ENCODE assay signal across 8 cellular contexts in the genomic region with DNA sequence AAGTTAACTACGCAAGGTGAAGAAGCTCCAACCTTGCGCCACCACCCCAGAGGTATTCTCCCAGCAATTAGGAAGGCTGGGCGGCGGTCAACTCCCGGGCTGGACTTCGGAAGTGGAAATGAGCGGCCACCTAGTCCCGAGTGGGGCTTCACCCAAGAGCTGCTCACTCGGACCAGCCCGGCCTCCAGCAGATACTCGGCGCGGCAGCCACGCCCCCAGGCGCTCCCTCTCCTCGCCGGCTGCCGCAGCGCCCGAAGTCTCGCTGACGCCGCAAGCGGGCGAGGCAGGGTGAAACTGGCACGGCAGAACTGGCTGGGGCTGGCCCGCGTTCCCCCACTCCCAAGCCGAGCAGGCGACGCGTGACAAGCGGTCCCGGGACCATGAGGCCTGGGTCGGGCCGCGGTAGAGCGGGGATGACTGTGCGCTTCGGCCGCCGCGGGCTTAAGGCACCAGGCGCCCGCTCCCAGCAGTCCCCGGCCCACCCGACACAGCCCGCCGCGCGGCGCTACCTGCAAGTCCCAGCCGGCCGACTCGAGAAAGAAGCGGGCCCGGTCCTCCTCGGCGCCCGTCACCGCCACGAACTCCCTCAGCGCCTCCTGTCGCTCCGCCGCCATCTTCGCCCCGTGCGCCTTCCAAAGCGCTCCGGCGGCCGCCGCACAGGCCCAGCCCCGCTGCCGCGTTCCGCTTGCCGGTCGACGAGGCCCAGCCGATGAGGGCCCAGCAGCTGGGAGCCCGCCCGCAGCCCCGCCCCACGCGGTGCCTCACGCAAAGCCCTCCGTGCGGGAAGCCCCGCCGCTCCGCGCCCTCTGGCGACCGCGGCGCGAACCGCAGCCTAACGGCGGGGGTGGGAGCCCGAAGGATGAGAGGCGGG. TPM values are rescaled to one million over a fixed set of nuclear protein-coding genes. Genes with fewer than 3 reads are reported as not detected.
DNase-seq lines count a peak whose midpoint lies in the region; ATAC-seq and TF ChIP-seq lines count a peak whose summit lies in the region.

NSFL1C (minus strand) TSS at position 639 of the 871 bp plus-strand sequence; CDS start at position 614, 25 bp downstream.

- H3K4me1 ChIP-seq in DOHH2 (ENCODE audit: control insufficient read depth, low read length) (peaks cover 40% of the 10 kb centered on the region), fibroblast of lung (ENCODE audit: control insufficient read depth, extremely low read depth, insufficient read depth, low read length) (peaks cover 8% of the 10 kb centered on the region)

- H3K4me2 ChIP-seq in DOHH2 (ENCODE audit: low read length): peak within 1 kb of the TSS; percentile 85
- peak within 1 kb of the TSS; percentile 36 for H3K4me2 ChIP-seq in fibroblast of lung (ENCODE audit: extremely low read depth, insufficient read depth, low read length)

- TF ChIP-seq CTCF in DOHH2 (IDR thresholded peaks at IDR 0.05; ENCODE audit: low read depth, low read length, poor library complexity, severe bottlenecking) (peak; percentile 85), fibroblast of lung (conservative IDR thresholded peaks at IDR 0.05 in 1 of 2, IDR thresholded peaks at IDR 0.05 in 1 of 2; ENCODE audit: low read depth in 1 of 2, low read length in 2 of 2) (peak; percentile 66 to 68)

- no peaks in the 10 kb centered on the region for H3K27me3 ChIP-seq in DOHH2 (ENCODE audit: control insufficient read depth, low read length)
- H3K27me3 ChIP-seq in fibroblast of lung (ENCODE audit: control insufficient read depth, insufficient read depth, low read length): peaks cover 2% of the 10 kb centered on the region

- no peaks in the 10 kb centered on the region for H3K9me3 ChIP-seq in DOHH2 (ENCODE audit: control insufficient read depth, insufficient read depth, low read length)
- no peaks in the 10 kb centered on the region for H3K9me3 ChIP-seq in fibroblast of lung (ENCODE audit: control insufficient read depth, insufficient read depth, low read depth, low read length)

- H3K27ac Mint-ChIP-seq in activated T-helper 1 cell treated with anti-CD3 and anti-CD28 coated beads, Interleukin-12 subunit alpha, Interleukin-12 subunit beta, Interleukin-2, Interleukin-4 antibody, amounts not matched to agents 30 ng/mL and 10 ng/mL and 1 ng/mL, durations not matched to agents 14 hours and 24 hours and 36 hours: peak within 1 kb of the TSS; percentile 82
- H3K27ac Mint-ChIP-seq in naive thymus-derived CD8-positive, alpha-beta T cell: peak within 1 kb of the TSS; percentile 26 to 93 (median 86)

- H3F3A ChIP-seq in DOHH2 (ENCODE audit: control insufficient read depth, insufficient read depth): 0 out of 2 replicates have a peak, but pooled peaks cover 2% of the 10 kb centered on the region

- peak; percentile 82 to 87 for DNase-seq in Kasumi-1 (lab: John Stamatoyannopoulos, UW)
- DNase-seq in RKO (ENCODE audit: low spot score): peak; percentile 96
- peak; percentile 97 for DNase-seq in activated T-helper 1 cell treated with anti-CD3 and anti-CD28 coated beads, Interleukin-12 subunit alpha, Interleukin-12 subunit beta, Interleukin-2, Interleukin-4 antibody, amounts not matched to agents 30 ng/mL and 10 ng/mL and 1 ng/mL, durations not matched to agents 14 hours and 24 hours and 36 hours (ENCODE audit: low spot score)
- peak; percentile 93 to 94 for DNase-seq in fibroblast of lung (ENCODE audit: low read depth in 2 of 2)
- peak; percentile 94 to 99 (median 98) for DNase-seq in naive thymus-derived CD8-positive, alpha-beta T cell
- DNase-seq in stimulated activated naive CD4-positive, alpha-beta T cell (lab: John Stamatoyannopoulos, UW): peak; percentile 93 to 97 (median 96)

- H3K79me2 ChIP-seq in DOHH2 (ENCODE audit: control insufficient read depth, low read length): peaks cover 45% of the 10 kb centered on the region
- H3K79me2 ChIP-seq in fibroblast of lung (ENCODE audit: control insufficient read depth, insufficient read depth, low read length): peaks cover 31% of the 10 kb centered on the region

- POLR2A ChIA-PET in naive thymus-derived CD8-positive, alpha-beta T cell (lab: Charles Lee): interaction anchor here (0.8 to 1.9 kb wide), 10 partner anchors 16 to 1004 kb away, joined by 3 to 9 read pairs (median 4); partner anchors contain the start of genes FKBP1A, PSMF1 and SNRPB

- peak; percentile 87 for ATAC-seq in GM21825 (IDR thresholded peaks at IDR 0.05; ENCODE audit: unreplicated experiment)
- ATAC-seq in naive thymus-derived CD8-positive, alpha-beta T cell: peak; percentile 94 to 96

- intact Hi-C loops in activated T-helper 1 cell treated with anti-CD3 and anti-CD28 coated beads, Interleukin-12 subunit alpha, Interleukin-12 subunit beta, Interleukin-2, Interleukin-4 antibody, amounts not matched to agents 30 ng/mL and 10 ng/mL and 1 ng/mL, durations not matched to agents 14 hours and 24 hours and 36 hours (cut with micrococcal nuclease): loop anchor here (1.0 to 5.0 kb wide), 11 partner anchors 31 to 1004 kb away; partner anchors contain the start of genes FKBP1A, PSMF1, RAD21L1 and SNRPB

- peak within 1 kb of the TSS; percentile 93 for H3K4me3 ChIP-seq in DOHH2 (ENCODE audit: low read length)
- H3K4me3 ChIP-seq in fibroblast of lung (replicated peaks in 1 of 4; ENCODE audit: control extremely low read depth in 1 of 4, insufficient read depth in 1 of 4, low read depth in 3 of 4, low read length in 4 of 4): peak within 1 kb of the TSS; percentile 84 to 91 (median 88)

- peaks cover 12% of the 10 kb centered on the region for H3K27me3 Mint-ChIP-seq in activated T-helper 1 cell treated with anti-CD3 and anti-CD28 coated beads, Interleukin-12 subunit alpha, Interleukin-12 subunit beta, Interleukin-2, Interleukin-4 antibody, amounts not matched to agents 30 ng/mL and 10 ng/mL and 1 ng/mL, durations not matched to agents 14 hours and 24 hours and 36 hours (ENCODE audit: insufficient read depth)
- peaks cover 0 to 31% (median 7%) of the 10 kb centered on the region in 5 donors for H3K27me3 Mint-ChIP-seq in naive thymus-derived CD8-positive, alpha-beta T cell

- peaks cover 17% of the 10 kb centered on the region for H3K36me3 Mint-ChIP-seq in activated T-helper 1 cell treated with anti-CD3 and anti-CD28 coated beads, Interleukin-12 subunit alpha, Interleukin-12 subunit beta, Interleukin-2, Interleukin-4 antibody, amounts not matched to agents 30 ng/mL and 10 ng/mL and 1 ng/mL, durations not matched to agents 14 hours and 24 hours and 36 hours (ENCODE audit: low read depth)
- peaks cover 0 to 25% (median 3%) of the 10 kb centered on the region in 3 donors for H3K36me3 Mint-ChIP-seq in naive thymus-derived CD8-positive, alpha-beta T cell

- H3K27ac ChIP-seq in DOHH2 (ENCODE audit: low read depth, low read length) (peak within 1 kb of the TSS; percentile 45), fibroblast of lung (ENCODE audit: insufficient read depth, low read length) (peak within 1 kb of the TSS; percentile 85)

- H4K20me1 ChIP-seq in DOHH2 (ENCODE audit: control insufficient read depth, insufficient read depth, low read depth, low read length) (peaks cover 14% of the 10 kb centered on the region), fibroblast of lung (ENCODE audit: control insufficient read depth, extremely low read depth, insufficient read depth, low read length) (no peaks in the 10 kb centered on the region)

- H2AFZ ChIP-seq in fibroblast of lung (ENCODE audit: low read length): peak within 1 kb of the TSS; percentile 71

- H3K36me3 ChIP-seq in DOHH2 (ENCODE audit: control insufficient read depth, low read length) (peaks cover 37% of the 10 kb centered on the region), fibroblast of lung (ENCODE audit: control insufficient read depth, insufficient read depth, low read length) (no peaks in the 10 kb centered on the region)

- peaks cover 45% of the 10 kb centered on the region for H3K4me1 Mint-ChIP-seq in activated T-helper 1 cell treated with anti-CD3 and anti-CD28 coated beads, Interleukin-12 subunit alpha, Interleukin-12 subunit beta, Interleukin-2, Interleukin-4 antibody, amounts not matched to agents 30 ng/mL and 10 ng/mL and 1 ng/mL, durations not matched to agents 14 hours and 24 hours and 36 hours (ENCODE audit: low read depth)
- H3K4me1 Mint-ChIP-seq in naive thymus-derived CD8-positive, alpha-beta T cell: peaks cover 21 to 55% (median 49%) of the 10 kb centered on the region in 4 donors

- H3K4me3 Mint-ChIP-seq in activated T-helper 1 cell treated with anti-CD3 and anti-CD28 coated beads, Interleukin-12 subunit alpha, Interleukin-12 subunit beta, Interleukin-2, Interleukin-4 antibody, amounts not matched to agents 30 ng/mL and 10 ng/mL and 1 ng/mL, durations not matched to agents 14 hours and 24 hours and 36 hours: peak within 1 kb of the TSS; percentile 90
- peak within 1 kb of the TSS; percentile 77 to 90 (median 86) for H3K4me3 Mint-ChIP-seq in naive thymus-derived CD8-positive, alpha-beta T cell

- no peaks in the 10 kb centered on the region for H3K9me3 Mint-ChIP-seq in activated T-helper 1 cell treated with anti-CD3 and anti-CD28 coated beads, Interleukin-12 subunit alpha, Interleukin-12 subunit beta, Interleukin-2, Interleukin-4 antibody, amounts not matched to agents 30 ng/mL and 10 ng/mL and 1 ng/mL, durations not matched to agents 14 hours and 24 hours and 36 hours
- no peaks in the 10 kb centered on the region for H3K9me3 Mint-ChIP-seq in naive thymus-derived CD8-positive, alpha-beta T cell

- H3K9me2 ChIP-seq in DOHH2 (replicated peaks; ENCODE audit: control insufficient read depth, low read length): no peaks in the 10 kb centered on the region

- peak within 1 kb of the TSS; percentile 91 for H3K9ac ChIP-seq in fibroblast of lung (ENCODE audit: insufficient read depth, low read length)

RNA-seq across cellular contexts. Expression of gene NSFL1C, which starts in this region (rescaled TPM):
- total RNA-seq in activated T-helper 1 cell treated with anti-CD3 and anti-CD28 coated beads, Interleukin-12 subunit alpha, Interleukin-12 subunit beta, Interleukin-2, Interleukin-4 antibody, amounts not matched to agents 30 ng/mL and 10 ng/mL and 1 ng/mL, durations not matched to agents 14 hours and 24 hours and 36 hours: 108 and 111 TPM in 2 replicates
- total RNA-seq in fibroblast of lung: 14.4 and 17.8 TPM in 2 replicates
- 24.3 and 32.1 TPM in 2 replicates for polyA plus RNA-seq in fibroblast of lung
- 58.1 and 83.2 TPM in 2 replicates for polyA plus RNA-seq in fibroblast of lung (2012)
- 28.7 and 32.7 TPM in 2 replicates for polyA minus RNA-seq in fibroblast of lung (ENCODE audit: low replicate concordance)
- total RNA-seq in naive thymus-derived CD8-positive, alpha-beta T cell: 10 to 100 TPM; 70.3 to 72.6 TPM
- polyA plus RNA-seq in naive thymus-derived CD8-positive, alpha-beta T cell: 10 to 100 TPM; 68.1 to 82.8 (median 77.0) TPM

Comparison
In these comparisons a context has a peak if more than half of its experiments do, and no peak if none do; other contexts are left out.
1. Peak in every context shown above with its lines: DNase-seq, ATAC-seq, H3K4me3 ChIP-seq and H3K27ac ChIP-seq.